ENCODE assay signal across 9 cellular contexts in the genomic region with DNA sequence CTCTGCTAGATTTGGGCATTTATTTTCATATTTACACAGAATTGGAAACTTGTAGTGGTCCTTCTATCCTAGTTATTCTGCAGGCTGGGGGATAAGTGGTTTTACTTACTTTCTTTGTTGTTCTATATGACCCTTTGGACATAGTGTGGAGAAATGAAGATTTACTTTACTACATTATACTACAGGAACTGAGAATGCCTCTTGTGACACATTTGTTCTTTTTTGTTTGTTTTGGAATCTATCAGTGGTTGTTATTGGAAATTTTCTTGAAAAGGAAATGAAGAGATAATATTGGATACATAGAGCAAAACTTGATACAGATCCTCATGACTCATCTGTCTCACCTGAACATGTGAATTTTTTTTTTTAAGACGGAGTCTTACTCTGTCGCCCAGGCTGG.
"Had no signal": no experiment of that assay in that cellular context is flagged by ENCODE, and none has a peak within 500 bp of the region (broad histone marks: within the 10 kb centered on the region; RNA-seq: fewer than 3 reads in every experiment).

No MANE protein-coding gene starts in this region.

- H2AFZ ChIP-seq: GM23248 had no signal

- H3K4me2 ChIP-seq: KMS-11 had no signal

- H3K4me3 ChIP-seq: GM23248 had no signal

- DNase-seq: GM23248, GOT3, H9, HCEC 1CT, KBM-7 had no signal

- ATAC-seq: HepG2 had no signal

- H3K36me3 Mint-ChIP-seq: IgD-negative memory B cell had no signal

- H3K9me3 Mint-ChIP-seq: H9 had no signal

- H3K4me3 Mint-ChIP-seq: H9, IgD-negative memory B cell had no signal

- H3K27ac ChIP-seq: GM23248, HL-60, KMS-11 had no signal

- H3K27ac Mint-ChIP-seq: H9, IgD-negative memory B cell had no signal

- H3K4me1 Mint-ChIP-seq: IgD-negative memory B cell had no signal

- H3K9ac ChIP-seq: GM23248, KMS-11 had no signal

- H3K27me3 Mint-ChIP-seq: IgD-negative memory B cell had no signal
